In the genomic region with DNA sequence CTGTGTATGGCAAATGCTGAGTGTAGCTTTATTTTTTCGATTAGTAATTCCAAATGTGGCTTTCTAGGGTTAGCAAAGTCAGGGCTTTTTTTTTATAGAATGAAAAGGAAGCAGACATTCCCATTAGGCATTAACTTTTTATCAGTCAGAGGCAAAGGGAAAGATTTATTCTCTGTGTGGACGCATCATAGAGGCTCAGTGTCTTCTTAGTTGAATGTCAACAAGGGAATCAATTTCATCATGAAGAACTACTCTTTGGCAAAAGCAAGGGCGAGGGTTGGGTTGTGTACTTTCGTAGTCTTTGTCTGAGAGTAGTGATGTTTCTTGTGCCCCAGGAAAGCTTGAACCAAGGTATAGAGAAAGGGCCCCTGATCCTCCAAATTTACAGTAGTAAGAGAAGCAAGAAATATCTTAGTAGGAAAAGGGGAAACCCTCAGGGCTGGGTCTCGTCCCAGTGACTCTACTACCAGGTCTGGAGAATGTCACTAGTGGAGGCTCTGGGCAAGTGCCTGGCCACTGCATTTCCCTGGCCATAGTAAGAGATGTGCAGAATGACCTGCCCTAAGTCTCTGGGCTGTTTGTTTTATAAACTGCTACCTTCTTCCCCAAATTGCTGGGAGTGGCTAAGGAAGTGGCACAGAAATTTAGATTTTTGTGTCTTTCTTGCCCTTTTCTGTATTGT, we compare ENCODE assay signal across 1 cellular context.
TF ChIP-seq lines count a peak whose summit lies in the region.

No MANE protein-coding gene starts in this region.

TF ChIP-seq in GM23338, 12 proteins besides CTCF, POLR2A, EP300 and RAD21 (continued from another document):
- TF ChIP-seq, protein P1, sequence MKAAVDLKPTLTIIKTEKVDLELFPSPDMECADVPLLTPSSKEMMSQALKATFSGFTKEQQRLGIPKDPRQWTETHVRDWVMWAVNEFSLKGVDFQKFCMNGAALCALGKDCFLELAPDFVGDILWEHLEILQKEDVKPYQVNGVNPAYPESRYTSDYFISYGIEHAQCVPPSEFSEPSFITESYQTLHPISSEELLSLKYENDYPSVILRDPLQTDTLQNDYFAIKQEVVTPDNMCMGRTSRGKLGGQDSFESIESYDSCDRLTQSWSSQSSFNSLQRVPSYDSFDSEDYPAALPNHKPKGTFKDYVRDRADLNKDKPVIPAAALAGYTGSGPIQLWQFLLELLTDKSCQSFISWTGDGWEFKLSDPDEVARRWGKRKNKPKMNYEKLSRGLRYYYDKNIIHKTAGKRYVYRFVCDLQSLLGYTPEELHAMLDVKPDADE (IDR thresholded peaks at IDR 0.05) = no peak
- no peak for TF ChIP-seq EZH2phosphoT487 (IDR thresholded peaks at IDR 0.05; ENCODE audit: unreplicated experiment)
- TF ChIP-seq STAT1 (IDR thresholded peaks at IDR 0.05; ENCODE audit: unreplicated experiment) = no peak
